ENCODE assay signal across 8 cellular contexts in the genomic region with DNA sequence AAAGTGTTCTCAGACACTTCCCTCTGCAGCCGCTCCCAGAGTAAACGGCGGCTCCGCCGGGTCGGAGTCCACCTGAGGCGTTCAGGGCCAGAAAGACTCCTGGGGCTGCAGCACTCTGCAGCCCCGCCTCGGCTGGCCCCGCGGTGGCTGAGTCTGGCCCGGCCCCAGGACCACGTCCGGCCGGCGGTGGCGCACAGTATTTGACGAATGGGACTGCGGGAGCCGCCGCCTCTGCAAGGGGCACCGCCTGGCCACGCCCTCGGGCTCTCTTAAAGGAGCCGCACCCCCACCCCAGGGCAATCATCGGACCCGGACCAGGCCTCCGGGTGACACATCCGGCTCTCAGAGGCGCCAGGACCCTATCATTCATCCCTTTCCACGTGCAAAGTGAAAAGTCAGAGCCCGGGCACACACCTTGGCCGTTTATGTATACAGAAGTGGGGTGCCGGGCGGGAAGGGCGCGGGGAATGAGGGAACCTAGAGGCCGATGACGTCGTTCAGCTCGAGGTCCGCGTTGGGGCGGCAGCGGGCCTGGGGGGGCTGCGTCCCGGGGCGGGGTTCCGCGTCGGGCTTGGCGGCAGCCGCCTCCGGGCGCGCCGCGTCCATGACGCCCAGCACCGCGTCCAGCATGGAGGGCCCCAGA. TPM values are rescaled to one million over a fixed set of nuclear protein-coding genes. Genes with fewer than 3 reads are reported as not detected.
DNase-seq lines count a peak whose midpoint lies in the region; ATAC-seq and TF ChIP-seq lines count a peak whose summit lies in the region.

No MANE protein-coding gene starts in this region.

- no peaks in the 10 kb centered on the region for H3K9me3 Mint-ChIP-seq in chondrocyte (ENCODE audit: low read depth)

- no peak for TF ChIP-seq CTCF in chondrocyte (IDR thresholded peaks at IDR 0.05)

- peak overlapping the region; percentile 80 for H3K4me3 ChIP-seq in ACC112 (ENCODE audit: low read depth, low read length)

- peak; percentile 51 for ATAC-seq in GM18511 (IDR thresholded peaks at IDR 0.05; ENCODE audit: unreplicated experiment)
- peak; percentile 42 for ATAC-seq in HG02970 (IDR thresholded peaks at IDR 0.05; ENCODE audit: low FRiP score, unreplicated experiment)
- ATAC-seq in activated CD4-positive, CD25-positive, alpha-beta regulatory T cell treated with anti-CD3 and anti-CD28 coated beads, Interleukin-2, amount 50 U/mL, for 24 hours, result peak; percentile 52 to 57

- DNase-seq in NCI-H2196 (lab: John Stamatoyannopoulos, UW; ENCODE audit: unreplicated experiment), result peak; percentile 95
- DNase-seq in chondrocyte (ENCODE audit: low spot score), result peak; percentile 97
- DNase-seq in kidney tubule cell (ENCODE audit: low spot score), result peak; percentile 92
- peak; percentile 52 to 80 (median 62) for DNase-seq in stimulated activated CD4-positive, alpha-beta T cell treated with anti-CD3 and anti-CD28 coated beads, Interleukin-1b, Interleukin-23, amount 100 ng/mL, for 24 hours (ENCODE audit: low read depth in 4 of 4, low spot score in 1 of 4)

- no peaks in the 10 kb centered on the region for H3K36me3 ChIP-seq in ACC112 (ENCODE audit: insufficient read depth, low read length)

- peak overlapping the region; percentile 90 for H3K27ac ChIP-seq in ACC112 (ENCODE audit: low read depth, low read length)

- peaks cover 12% of the 10 kb centered on the region for H3K36me3 Mint-ChIP-seq in chondrocyte (ENCODE audit: low read depth)

- H3K27ac Mint-ChIP-seq in chondrocyte (ENCODE audit: unreplicated experiment), result peak overlapping the region; percentile 99

- no peaks in the 10 kb centered on the region for H3K27me3 ChIP-seq in ACC112 (ENCODE audit: insufficient read depth, low read length)

- peaks cover 6% of the 10 kb centered on the region for H3K4me1 ChIP-seq in ACC112 (ENCODE audit: control insufficient read depth, insufficient read depth, low read length, unreplicated experiment)

- peak overlapping the region; percentile 88 for H3K4me3 Mint-ChIP-seq in chondrocyte (ENCODE audit: unreplicated experiment)

- H2AFZ ChIP-seq in ACC112 (ENCODE audit: low read length, unreplicated experiment), result peak overlapping the region; percentile 78

- no peaks in the 10 kb centered on the region for H3K27me3 Mint-ChIP-seq in chondrocyte (ENCODE audit: low read depth)

- H3K4me1 Mint-ChIP-seq in chondrocyte (ENCODE audit: low read depth), result peaks cover 35% of the 10 kb centered on the region

- peaks cover 3% of the 10 kb centered on the region for H3K79me2 ChIP-seq in ACC112 (ENCODE audit: control insufficient read depth, insufficient read depth, low read length, unreplicated experiment)

RNA-seq across cellular contexts. Expression of a gene that starts 1.2 kb away (rescaled TPM):
- total RNA-seq in chondrocyte, result 10.2 to 14.8 TPM (median 13.2 TPM) in 3 replicates

RNA-seq across cellular contexts. Expression of a gene that starts 8.4 kb away (rescaled TPM):
- 62.9 to 66.4 TPM (median 66.4 TPM) in 3 replicates for total RNA-seq in chondrocyte

RNA-seq across cellular contexts. Expression of a gene that starts 15.7 kb away (rescaled TPM):
- 110 to 166 TPM (median 116 TPM) in 3 replicates for total RNA-seq in chondrocyte

RNA-seq across cellular contexts. Expression of a gene that starts 37.9 kb away (rescaled TPM):
- total RNA-seq in chondrocyte, result not detected in 3 replicates

RNA-seq across cellular contexts. Expression of a gene that starts 49.5 kb away (rescaled TPM):
- total RNA-seq in chondrocyte, result 0.49 TPM in 1 of 3 replicates, not detected in the others

Comparison
In these comparisons a context has a peak if more than half of its experiments do, and no peak if none do; other contexts are left out.
1. Peak in every context shown above with its lines: DNase-seq, ATAC-seq, H3K4me3 ChIP-seq and H3K27ac ChIP-seq.